ENCODE assay signal across 36 cellular contexts in genomic region chr9:27182421-27182820, GRCh38.
"Had no signal": no experiment of that assay in that cellular context is flagged by ENCODE, and none has a peak within 500 bp of the region (broad histone marks: within the 10 kb centered on the region; RNA-seq: fewer than 3 reads in every experiment).

No MANE protein-coding gene starts in this region.

- H3K4me3 Mint-ChIP-seq: activated CD4-positive, alpha-beta T cell treated with anti-CD3 and anti-CD28 coated beads for 36 hours; activated CD4-positive, alpha-beta T cell treated with anti-CD3 and anti-CD28 coated beads, Interleukin-2, amount 10 ng/mL, durations not matched to agents 7 days and 5 days; activated CD8-positive, alpha-beta T cell treated with anti-CD3 and anti-CD28 coated beads, Interleukin-2, amount 10 ng/mL, durations not matched to agents 7 days and 5 days; activated naive CD4-positive, alpha-beta T cell treated with anti-CD3 and anti-CD28 coated beads for 36 hours; activated naive CD8-positive, alpha-beta T cell; activated naive CD8-positive, alpha-beta T cell treated with anti-CD3 and anti-CD28 coated beads, Interleukin-2, amount 50 U/mL, for 24 hours; activated T-cell treated with anti-CD3 and anti-CD28 coated beads, Interleukin-2, amount 50 U/mL, for 4 hours; activated T-helper 1 cell treated with anti-CD3 and anti-CD28 coated beads, Interleukin-12 subunit alpha, Interleukin-12 subunit beta, Interleukin-2, Interleukin-4 antibody, amounts not matched to agents 30 ng/mL and 10 ng/mL and 1 ng/mL, durations not matched to agents 14 hours and 24 hours and 36 hours; brain; WTC11 had no signal

- H3K4me1 Mint-ChIP-seq: activated CD4-positive, alpha-beta T cell treated with anti-CD3 and anti-CD28 coated beads for 36 hours; activated CD4-positive, alpha-beta T cell treated with anti-CD3 and anti-CD28 coated beads, Interleukin-2, amount 10 ng/mL, durations not matched to agents 7 days and 5 days; activated naive CD8-positive, alpha-beta T cell treated with anti-CD3 and anti-CD28 coated beads, Interleukin-2, amount 50 U/mL, for 24 hours; WTC11 had no signal

- H3K36me3 ChIP-seq: MG63 had no signal

- H3K4me2 ChIP-seq: PC-9 had no signal

- H2AFZ ChIP-seq: PC-9 had no signal

- H3K27me3 Mint-ChIP-seq: activated naive CD8-positive, alpha-beta T cell treated with anti-CD3 and anti-CD28 coated beads, Interleukin-2, amount 50 U/mL, for 24 hours; brain had no signal

- H3K36me3 Mint-ChIP-seq: activated naive CD8-positive, alpha-beta T cell; brain; WTC11 had no signal

- ATAC-seq: activated CD4-positive, alpha-beta T cell treated with anti-CD3 and anti-CD28 coated beads for 36 hours; activated CD4-positive, CD25-positive, alpha-beta regulatory T cell treated with anti-CD3 and anti-CD28 coated beads, Interleukin-2, amount 50 U/mL, for 24 hours; activated CD8-positive, alpha-beta T cell treated with anti-CD3 and anti-CD28 coated beads, Interleukin-2, amount 10 ng/mL, durations not matched to agents 7 days and 5 days; activated naive CD8-positive, alpha-beta T cell treated with anti-CD3 and anti-CD28 coated beads, Interleukin-2, amount 50 U/mL, for 24 hours; activated T-cell treated with anti-CD3 and anti-CD28 coated beads, Interleukin-2, amount 50 U/mL, for 4 hours; K562; WTC11 had no signal

- DNase-seq: activated CD4-positive, alpha-beta T cell treated with anti-CD3 and anti-CD28 coated beads for 36 hours; activated CD4-positive, alpha-beta T cell treated with anti-CD3 and anti-CD28 coated beads, Interleukin-2, amount 10 ng/mL, durations not matched to agents 7 days and 5 days; activated CD4-positive, alpha-beta T cell treated with anti-CD3 and anti-CD28 coated beads, Interleukin-2, amount 50 U/mL, for 48 hours; activated CD8-positive, alpha-beta T cell treated with anti-CD3 and anti-CD28 coated beads, Interleukin-2, amount 10 ng/mL, durations not matched to agents 7 days and 5 days; activated gamma-delta T cell treated with Interleukin-2 at 50 U/mL for 16 hours; activated naive CD4-positive, alpha-beta T cell treated with anti-CD3 and anti-CD28 coated beads for 36 hours; activated naive CD8-positive, alpha-beta T cell treated with anti-CD3 and anti-CD28 coated beads, Interleukin-2, amount 50 U/mL, for 24 hours; activated T-cell treated with anti-CD3 and anti-CD28 coated beads, Interleukin-2, amount 50 U/mL, for 4 hours; anterior cingulate cortex; caudate nucleus; cerebellar nuclear complex; MG63; NCI-H1092; NCI-H1436 treated with DMSO at 0.1 percent for 48 hours; NCI-H1694 treated with DMSO at 0.1 percent for 48 hours; NCI-H2029 treated with DMSO at 0.1 percent for 48 hours; NCI-H2171 treated with DMSO at 0.1 percent for 48 hours; NCI-H2227 treated with DMSO at 0.1 percent for 48 hours; NCI-H446; NCI-H510A treated with DMSO at 0.1 percent for 48 hours; NCI-H526 treated with DMSO at 0.1 percent for 48 hours; NCI-H774; PC-9; Right ventricle myocardium superior; SW 1271; T-helper 1 cell; T-helper 2 cell; T1000 had no signal

- H3K27ac Mint-ChIP-seq: activated CD4-positive, alpha-beta T cell treated with anti-CD3 and anti-CD28 coated beads for 36 hours; activated CD4-positive, alpha-beta T cell treated with anti-CD3 and anti-CD28 coated beads, Interleukin-2, amount 10 ng/mL, durations not matched to agents 7 days and 5 days; activated CD8-positive, alpha-beta T cell treated with anti-CD3 and anti-CD28 coated beads, Interleukin-2, amount 10 ng/mL, durations not matched to agents 7 days and 5 days; activated naive CD4-positive, alpha-beta T cell treated with anti-CD3 and anti-CD28 coated beads for 36 hours; activated naive CD8-positive, alpha-beta T cell; activated naive CD8-positive, alpha-beta T cell treated with anti-CD3 and anti-CD28 coated beads, Interleukin-2, amount 50 U/mL, for 24 hours; activated T-helper 1 cell treated with anti-CD3 and anti-CD28 coated beads, Interleukin-12 subunit alpha, Interleukin-12 subunit beta, Interleukin-2, Interleukin-4 antibody, amounts not matched to agents 30 ng/mL and 10 ng/mL and 1 ng/mL, durations not matched to agents 14 hours and 24 hours and 36 hours; WTC11 had no signal

- H3K27ac ChIP-seq: PC-9, RWPE1 had no signal

- H3K27me3 ChIP-seq: MG63 had no signal

- FAIRE-seq: bronchial epithelial cell, K562 had no signal

- H3K4me3 ChIP-seq: K562, MG63, PC-9 had no signal

- H3K9me3 Mint-ChIP-seq: activated T-helper 1 cell treated with anti-CD3 and anti-CD28 coated beads, Interleukin-12 subunit alpha, Interleukin-12 subunit beta, Interleukin-2, Interleukin-4 antibody, amounts not matched to agents 30 ng/mL and 10 ng/mL and 1 ng/mL, durations not matched to agents 14 hours and 24 hours and 36 hours had no signal
